Comparison of ENCODE assay signal across 23 cellular contexts in genomic region chr12:113650476-113650875, GRCh38.
A peak's percentile ranks its signal among the peaks of the same experiment; 100 is the strongest.
DNase-seq lines count a peak whose midpoint lies in the region; ATAC-seq, FAIRE-seq and TF ChIP-seq lines count a peak whose summit lies in the region.
"Had no signal": no experiment of that assay in that cellular context is flagged by ENCODE, and none has a peak within 500 bp of the region (broad histone marks: within the 10 kb centered on the region; RNA-seq: fewer than 3 reads in every experiment).

No MANE protein-coding gene starts in this region.

- H3K4me2 ChIP-seq in PC-3 (ENCODE audit: low read length) = no peak overlapping the region
- H3K4me2 ChIP-seq in neuronal stem cell (ENCODE audit: insufficient read depth, low read length, poor library complexity, severe bottlenecking) = no peak overlapping the region
- H3K4me2 ChIP-seq: BLaER1 treated with 17β-estradiol and CSF1 and Interleukin-3, amounts not matched to agents 10 nM and 100 nM; GM23338 had no signal

- WGBS in neuronal stem cell (ENCODE audit: extremely low coverage in 2 of 2, insufficient read length in 2 of 2, insufficient replicate concordance in 1 of 2), 2 donors = no CpG with 5 or more reads among the region's 6 CpGs

- no peaks in the 10 kb centered on the region for H3K36me3 Mint-ChIP-seq in CD8-positive, alpha-beta memory T cell
- H3K36me3 Mint-ChIP-seq in MCF 10A (ENCODE audit: insufficient read depth, unreplicated experiment) = no peaks in the 10 kb centered on the region
- H3K36me3 Mint-ChIP-seq: CD8-positive, alpha-beta T cell; IgD-negative memory B cell had no signal

- H3F3A ChIP-seq in PC-3 (ENCODE audit: low read length, unreplicated experiment) = no peaks in the 10 kb centered on the region

- TF ChIP-seq POLR2A in gastrocnemius medialis (IDR thresholded peaks at IDR 0.05) = no peak

- H3K27me3 Mint-ChIP-seq in CD8-positive, alpha-beta memory T cell = peaks cover 24 to 34% of the 10 kb centered on the region in 2 donors
- H3K27me3 Mint-ChIP-seq in MCF 10A (ENCODE audit: insufficient read depth, unreplicated experiment) = peaks cover 3% of the 10 kb centered on the region

- no peak for FAIRE-seq in bronchial epithelial cell (lab: Jason Lieb, UNC)
- FAIRE-seq: D721Med, G401.6, GM12891, GM19239, HepG2 had no signal

- H3K4me1 Mint-ChIP-seq in CD8-positive, alpha-beta memory T cell = no peaks in the 10 kb centered on the region
- no peaks in the 10 kb centered on the region for H3K4me1 Mint-ChIP-seq in MCF 10A (ENCODE audit: insufficient read depth, unreplicated experiment)
- H3K4me1 Mint-ChIP-seq: B cell, IgD-negative memory B cell had no signal

- no peaks in the 10 kb centered on the region for H3K4me1 ChIP-seq in CD8-positive, alpha-beta memory T cell (ENCODE audit: insufficient read depth, low read length)
- peaks cover 11% of the 10 kb centered on the region for H3K4me1 ChIP-seq in PC-3 (ENCODE audit: insufficient read depth, low read length)
- peaks cover 0 to 4% of the 10 kb centered on the region in 2 donors for H3K4me1 ChIP-seq in neuronal stem cell (ENCODE audit: control insufficient read depth in 2 of 2, insufficient read depth in 1 of 2, low read depth in 1 of 2, low read length in 2 of 2)
- no peaks in the 10 kb centered on the region for H3K4me1 ChIP-seq in gastrocnemius medialis
- H3K4me1 ChIP-seq: BLaER1 treated with 17β-estradiol and CSF1 and Interleukin-3, amounts not matched to agents 10 nM and 100 nM had no signal

- H3K27me3 ChIP-seq in CD8-positive, alpha-beta memory T cell (ENCODE audit: insufficient read depth, low read length, poor library complexity, severe bottlenecking) = no peaks in the 10 kb centered on the region
- H3K27me3 ChIP-seq in PC-3 (ENCODE audit: low read length) (peaks cover 8% of the 10 kb centered on the region; the same call in 1 of the 2 replicates), bronchial epithelial cell (ENCODE audit: control insufficient read depth, insufficient read depth, low read length) (no peaks in the 10 kb centered on the region), neuronal stem cell (ENCODE audit: control insufficient read depth in 3 of 3, insufficient read depth in 3 of 3, low read depth in 1 of 3, low read length in 3 of 3) (peaks cover 0 to 36% (median 0%) of the 10 kb centered on the region in 3 experiments), gastrocnemius medialis (peaks cover 5 to 7% (median 6%) of the 10 kb centered on the region in 3 donors)

- no peak overlapping the region for H3K4ac ChIP-seq in neuronal stem cell (ENCODE audit: low read length)

- POLR2A ChIA-PET in CD8-positive, alpha-beta memory T cell (lab: Charles Lee) = no interaction called here
- POLR2A ChIA-PET in PC-3 (lab: Charles Lee; ENCODE audit: unreplicated experiment) = no interaction called here
- POLR2A ChIA-PET in MCF 10A (lab: Yijun Ruan, JAX) = no interaction called here

- H3K27ac ChIP-seq in CD8-positive, alpha-beta memory T cell (ENCODE audit: low read depth, low read length) = peak overlapping the region; percentile 49
- H3K27ac ChIP-seq in PC-3 (ENCODE audit: low read length) = no peak overlapping the region
- no peak overlapping the region for H3K27ac ChIP-seq in neuronal stem cell (replicated peaks; ENCODE audit: low read length)
- no peak overlapping the region for H3K27ac ChIP-seq in gastrocnemius medialis
- H3K27ac ChIP-seq: BLaER1 treated with 17β-estradiol and CSF1 and Interleukin-3, amounts not matched to agents 10 nM and 100 nM had no signal

- no peak overlapping the region for H4K8ac ChIP-seq in neuronal stem cell (ENCODE audit: low read depth, low read length)

- in situ Hi-C loops in gastrocnemius medialis (cut with MboI; ENCODE audit: low sequenced_read_pairs in 4 of 4) = no loop called here

- BruUV-seq in PC-3 (replicated peaks; lab: Mats Ljungman, UMichigan) = no TSS peak
- BruUV-seq in MCF 10A (replicated peaks; lab: Mats Ljungman, UMichigan) = no TSS peak

- peak; percentile 48 for ATAC-seq in PC-3
- ATAC-seq in gastrocnemius medialis = no peak
- ATAC-seq: CD8-positive, alpha-beta T cell; HCT116; HepG2 had no signal

- H3K18ac ChIP-seq in neuronal stem cell (ENCODE audit: low read length) = peak overlapping the region; percentile 21

- no peak overlapping the region for H2BK120ac ChIP-seq in neuronal stem cell (ENCODE audit: low read depth, low read length)

- H3K36me3 ChIP-seq in CD8-positive, alpha-beta memory T cell (ENCODE audit: insufficient read depth, low read length) = no peaks in the 10 kb centered on the region
- no peaks in the 10 kb centered on the region for H3K36me3 ChIP-seq in PC-3 (ENCODE audit: low read depth, low read length)
- no peaks in the 10 kb centered on the region for H3K36me3 ChIP-seq in bronchial epithelial cell (ENCODE audit: control insufficient read depth, insufficient read depth, low read length)
- no peaks in the 10 kb centered on the region for H3K36me3 ChIP-seq in neuronal stem cell (replicated peaks in 1 of 2; ENCODE audit: control insufficient read depth in 2 of 2, insufficient read depth in 2 of 2, low read length in 2 of 2)
- no peaks in the 10 kb centered on the region for H3K36me3 ChIP-seq in gastrocnemius medialis
- H3K36me3 ChIP-seq: BLaER1 treated with 17β-estradiol and CSF1 and Interleukin-3, amounts not matched to agents 10 nM and 100 nM had no signal

- H4K20me1 ChIP-seq in PC-3 (ENCODE audit: low read length) = no peaks in the 10 kb centered on the region
- H4K20me1 ChIP-seq: BLaER1 treated with 17β-estradiol and CSF1 and Interleukin-3, amounts not matched to agents 10 nM and 100 nM had no signal

- no peak overlapping the region for H3K4me3 ChIP-seq in CD8-positive, alpha-beta memory T cell (ENCODE audit: low read length)
- no peak overlapping the region for H3K4me3 ChIP-seq in PC-3 (ENCODE audit: low read length)
- H3K4me3 ChIP-seq in bronchial epithelial cell (ENCODE audit: low read depth, low read length) = no peak overlapping the region
- H3K4me3 ChIP-seq in neuronal stem cell (ENCODE audit: low read length in 2 of 2) = no peak overlapping the region
- H3K4me3 ChIP-seq in gastrocnemius medialis = no peak overlapping the region
- H3K4me3 ChIP-seq: BLaER1 treated with 17β-estradiol and CSF1 and Interleukin-3, amounts not matched to agents 10 nM and 100 nM; GM23338 had no signal

- H3K4me3 Mint-ChIP-seq in CD8-positive, alpha-beta memory T cell = no peak overlapping the region
- no peak overlapping the region for H3K4me3 Mint-ChIP-seq in MCF 10A (ENCODE audit: unreplicated experiment)
- H3K4me3 Mint-ChIP-seq: B cell; CD8-positive, alpha-beta T cell; GM23338; HFFc6; IgD-negative memory B cell had no signal

- no peaks in the 10 kb centered on the region for H3K79me1 ChIP-seq in neuronal stem cell (ENCODE audit: low read depth, low read length)

- H2BK5ac ChIP-seq in neuronal stem cell (ENCODE audit: low read length) = no peak overlapping the region

- no peak overlapping the region for H3K9ac ChIP-seq in PC-3 (ENCODE audit: low read length)
- H3K9ac ChIP-seq in neuronal stem cell (ENCODE audit: low read depth, low read length, poor library complexity) = no peak overlapping the region
- H3K9ac ChIP-seq: BLaER1 treated with 17β-estradiol and CSF1 and Interleukin-3, amounts not matched to agents 10 nM and 100 nM had no signal

- CTCF ChIA-PET in CD8-positive, alpha-beta memory T cell (lab: Charles Lee) = no interaction called here
- CTCF ChIA-PET in PC-3 (lab: Charles Lee) (no interaction called here), MCF 10A (lab: Yijun Ruan, JAX) (no interaction called here)

- H3K9me2 ChIP-seq in PC-3 (replicated peaks; ENCODE audit: low read length) = no peaks in the 10 kb centered on the region

- TF ChIP-seq CTCF in PC-3 (conservative IDR thresholded peaks at IDR 0.05; ENCODE audit: low read depth, low read length) (no peak), bronchial epithelial cell (IDR thresholded peaks at IDR 0.05; ENCODE audit: insufficient read depth, low read length, severe bottlenecking) (no peak), gastrocnemius medialis (IDR thresholded peaks at IDR 0.05 in 4 of 5, conservative IDR thresholded peaks at IDR 0.05 in 1 of 5) (no peak), MCF 10A (IDR thresholded peaks at IDR 0.05; ENCODE audit: unreplicated experiment) (no peak)

- peak overlapping the region; percentile 21 for H3K14ac ChIP-seq in neuronal stem cell (ENCODE audit: low read length)

- no peak overlapping the region for H2BK12ac ChIP-seq in neuronal stem cell (ENCODE audit: low read length)

- H3K23ac ChIP-seq in neuronal stem cell (ENCODE audit: low read depth, low read length, poor library complexity) = no peak overlapping the region

- H3K9me3 Mint-ChIP-seq in CD8-positive, alpha-beta memory T cell = peaks cover 3 to 10% (median 6%) of the 10 kb centered on the region in 5 donors
- no peaks in the 10 kb centered on the region for H3K9me3 Mint-ChIP-seq in MCF 10A (ENCODE audit: unreplicated experiment)
- H3K9me3 Mint-ChIP-seq: HFFc6 had no signal

- no peak overlapping the region for H4K91ac ChIP-seq in neuronal stem cell (ENCODE audit: low read depth, low read length, poor library complexity)

- H3K79me2 ChIP-seq in PC-3 (ENCODE audit: low read length) = no peaks in the 10 kb centered on the region

- H2AFZ ChIP-seq in PC-3 (ENCODE audit: low read length) (no peak overlapping the region), neuronal stem cell (ENCODE audit: low read length) (no peak overlapping the region)
- H2AFZ ChIP-seq: GM23338 had no signal

- H2BK15ac ChIP-seq in neuronal stem cell (ENCODE audit: low read length) = no peak overlapping the region

- no peak overlapping the region for H2AK5ac ChIP-seq in neuronal stem cell (ENCODE audit: low read depth, low read length)

- DNase-seq in CD8-positive, alpha-beta memory T cell = no peak
- DNase-seq in PC-3 (peak; percentile 46), bronchial epithelial cell (ENCODE audit: low read depth) (peak; percentile 8), neuronal stem cell (ENCODE audit: low spot score) (no peak), posterior vena cava (ENCODE audit: low spot score) (no peak), gastrocnemius medialis (no peak), MCF 10A (ENCODE audit: unreplicated experiment) (no peak)
- DNase-seq in activated CD8-positive, alpha-beta memory T cell treated with anti-CD3 and anti-CD28 coated beads for 24 hours = no peak
- DNase-seq: 8988T; CD8-positive, alpha-beta T cell; COR-L47; H7; HFFc6 had no signal

- no peaks in the 10 kb centered on the region for H3K9me3 ChIP-seq in CD8-positive, alpha-beta memory T cell (ENCODE audit: low read length)
- no peaks in the 10 kb centered on the region for H3K9me3 ChIP-seq in PC-3 (ENCODE audit: low read length)
- peaks cover 0 to 2% of the 10 kb centered on the region in 2 donors for H3K9me3 ChIP-seq in neuronal stem cell (replicated peaks in 1 of 2; ENCODE audit: control insufficient read depth in 2 of 2, insufficient read depth in 1 of 2, low read depth in 1 of 2, low read length in 2 of 2)
- H3K9me3 ChIP-seq in gastrocnemius medialis = no peaks in the 10 kb centered on the region

- intact Hi-C loops in PC-3 (cut with micrococcal nuclease) (no loop called here), posterior vena cava (cut with DNase I) (no loop called here), gastrocnemius medialis (cut with DNase I; ENCODE audit: low total_unique reads) (no loop called here), MCF 10A (cut with micrococcal nuclease) (no loop called here)

- H3K27ac Mint-ChIP-seq in CD8-positive, alpha-beta memory T cell = no peak overlapping the region
- no peak overlapping the region for H3K27ac Mint-ChIP-seq in MCF 10A (ENCODE audit: low read depth, unreplicated experiment)
- H3K27ac Mint-ChIP-seq: B cell; CD8-positive, alpha-beta T cell; GM23338; HFFc6; IgD-negative memory B cell had no signal

Comparison
In these comparisons a context has a peak if more than half of its experiments do, and no peak if none do; other contexts are left out.
1. DNase-seq: peak in PC-3 (single experiment) and bronchial epithelial cell (single experiment); none in CD8-positive, alpha-beta memory T cell (0 of 5), neuronal stem cell (single experiment), posterior vena cava (single experiment), gastrocnemius medialis (0 of 2), activated CD8-positive, alpha-beta memory T cell treated with anti-CD3 and anti-CD28 coated beads for 24 hours (single experiment) and MCF 10A (single experiment).